10 cellular contexts compared by ENCODE assay signal in genomic region chr7:7554021-7554432, GRCh38. TPM values are rescaled to one million over a fixed set of nuclear protein-coding genes. Genes with fewer than 3 reads are reported as not detected.
DNase-seq lines count a peak whose midpoint lies in the region; ATAC-seq and TF ChIP-seq lines count a peak whose summit lies in the region.
"Had no signal": no experiment of that assay in that cellular context is flagged by ENCODE, and none has a peak within 500 bp of the region (broad histone marks: within the 10 kb centered on the region; RNA-seq: fewer than 3 reads in every experiment).

No MANE protein-coding gene starts in this region.

- no peak for ATAC-seq in left ventricle myocardium superior
- ATAC-seq: natural killer cell treated with Interleukin-12 subunit alpha and Interleukin-12 subunit beta and Interleukin-15 and Interleukin-18, amount 100 ng/mL, for 72 hours had no signal

- H3K9me3 Mint-ChIP-seq in brain: peaks cover 14 to 20% (median 16%) of the 10 kb centered on the region in 5 experiments

- H3K4me1 ChIP-seq in prostate gland (replicated peaks): no peaks in the 10 kb centered on the region

- peak overlapping the region; percentile 55 to 76 for H3K27ac ChIP-seq in prostate gland

- H3K4me3 ChIP-seq in prostate gland: no peak overlapping the region

- intact Hi-C loops in prostate gland (cut with DNase I) (no loop called here), left ventricle myocardium superior (cut with micrococcal nuclease) (no loop called here)

- TF ChIP-seq CTCF in brain (conservative IDR thresholded peaks at IDR 0.05) (no peak), prostate gland (IDR thresholded peaks at IDR 0.05) (no peak)

- WGBS in prostate gland: 63% methylated on average over 5 of the region's 5 CpGs

- H3K4me1 Mint-ChIP-seq in brain: peaks cover 24% of the 10 kb centered on the region

- H3K4me3 Mint-ChIP-seq in brain: peak overlapping the region in 2 of 5 experiments; percentile 17 to 24
- H3K4me3 Mint-ChIP-seq: natural killer cell treated with Interleukin-12 subunit alpha and Interleukin-12 subunit beta and Interleukin-15 and Interleukin-18, amount 100 ng/mL, for 72 hours had no signal

- TF ChIP-seq POLR2A in prostate gland (IDR thresholded peaks at IDR 0.05): no peak

- H3K27me3 Mint-ChIP-seq in brain: peaks cover 3% of the 10 kb centered on the region

- no peaks in the 10 kb centered on the region for H3K36me3 ChIP-seq in prostate gland

- no peaks in the 10 kb centered on the region for H3K27me3 ChIP-seq in prostate gland (replicated peaks; ENCODE audit: insufficient read depth)

- DNase-seq in ELF-1 (ENCODE audit: low read depth, low spot score): peak; percentile 29
- peak; percentile 5 for DNase-seq in NCI-H2107 (lab: John Stamatoyannopoulos, UW)
- no peak for DNase-seq in prostate gland (ENCODE audit: low spot score)
- no peak for DNase-seq in activated naive CD4-positive, alpha-beta T cell treated with Interleukin-2 at 50 U/mL for 16 hours
- no peak for DNase-seq in left ventricle myocardium superior
- no peak for DNase-seq in COLO668 (lab: John Stamatoyannopoulos, UW; ENCODE audit: unreplicated experiment)
- no peak for DNase-seq in activated CD8-positive, alpha-beta memory T cell treated with anti-CD3 and anti-CD28 coated beads, Interleukin-2, amount 50 U/mL, for 4 hours
- DNase-seq: Right ventricle myocardium superior had no signal

- no peaks in the 10 kb centered on the region for H3K9me3 ChIP-seq in prostate gland

- H3K27ac Mint-ChIP-seq in brain: peak overlapping the region in 3 of 5 experiments; percentile 56 to 69 (median 56)
- H3K27ac Mint-ChIP-seq: natural killer cell treated with Interleukin-12 subunit alpha and Interleukin-12 subunit beta and Interleukin-15 and Interleukin-18, amount 100 ng/mL, for 72 hours had no signal

- H3K36me3 Mint-ChIP-seq in brain: peaks cover 20% of the 10 kb centered on the region

RNA-seq across cellular contexts. Expression of gene MIOS, which starts 12.7 kb away (rescaled TPM):
- polyA plus RNA-seq in brain (ENCODE audit: insufficient read depth, low read depth, low replicate concordance): 6.0 TPM
- total RNA-seq in prostate gland (10 to 100 TPM; 52.3 to 85.6 TPM), left ventricle myocardium superior (28.4 TPM)

RNA-seq across cellular contexts. Expression of gene COL28A1, which starts 18.4 kb away (rescaled TPM):
- polyA plus RNA-seq in brain (ENCODE audit: insufficient read depth, low read depth, low replicate concordance): 0.24 TPM
- total RNA-seq in prostate gland (1 to 10 TPM; 1.8 to 6.2 TPM), left ventricle myocardium superior (2.7 TPM)

Comparison
In these comparisons a context has a peak if more than half of its experiments do, and no peak if none do; other contexts are left out.
1. DNase-seq: peak in ELF-1 (single experiment) and NCI-H2107 (single experiment); none in prostate gland (single experiment), activated naive CD4-positive, alpha-beta T cell treated with Interleukin-2 at 50 U/mL for 16 hours (single experiment), left ventricle myocardium superior (single experiment), COLO668 (single experiment) and activated CD8-positive, alpha-beta memory T cell treated with anti-CD3 and anti-CD28 coated beads, Interleukin-2, amount 50 U/mL, for 4 hours (single experiment).